In the genomic region with DNA sequence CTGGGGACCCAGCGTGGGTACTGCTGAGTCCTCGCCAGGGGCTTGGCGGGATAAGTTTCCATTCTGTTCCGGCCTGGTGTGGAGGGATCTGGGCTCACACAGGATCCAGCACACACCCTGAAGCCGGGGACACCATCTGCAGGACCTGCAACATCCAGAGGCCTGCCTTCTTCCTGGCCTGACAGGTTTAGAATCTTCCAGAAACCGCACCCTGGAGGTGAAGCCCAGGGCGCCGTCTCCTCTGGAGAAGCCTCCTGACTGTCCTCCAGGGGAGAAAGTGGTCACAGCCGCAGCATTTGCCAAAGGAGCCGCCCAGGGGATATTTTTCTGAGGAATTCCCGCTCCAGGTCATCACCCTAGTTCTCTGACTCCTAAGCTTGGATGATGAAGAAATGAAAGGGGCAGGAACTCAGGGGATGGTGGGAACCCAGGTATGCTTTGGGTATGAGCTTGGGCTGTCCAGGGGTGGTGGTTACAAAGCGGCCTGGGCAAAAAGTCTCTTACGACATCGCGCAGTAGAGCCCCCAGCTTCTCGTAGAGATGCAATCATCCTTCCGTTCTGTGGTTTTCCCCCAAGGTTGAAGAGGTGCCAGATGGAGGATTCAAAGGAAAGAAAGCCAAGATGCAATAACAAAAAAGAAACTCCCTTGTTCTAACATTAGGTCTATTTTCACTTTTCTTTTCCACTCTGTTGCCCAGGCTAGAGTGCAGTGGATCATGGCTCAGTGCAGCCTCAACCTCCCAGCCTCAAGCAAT, we compare ENCODE assay signal across 11 cellular contexts. TPM values are rescaled to one million over a fixed set of nuclear protein-coding genes. Genes with fewer than 3 reads are reported as not detected.
DNase-seq lines count a peak whose midpoint lies in the region; ATAC-seq, FAIRE-seq and TF ChIP-seq lines count a peak whose summit lies in the region.
"Had no signal": no experiment of that assay in that cellular context is flagged by ENCODE, and none has a peak within 500 bp of the region (broad histone marks: within the 10 kb centered on the region; RNA-seq: fewer than 3 reads in every experiment).

No MANE protein-coding gene starts in this region.

- no peak for TF ChIP-seq CTCF in DND-41 (IDR thresholded peaks at IDR 0.05; ENCODE audit: borderline replicate concordance, extremely low read depth, low read length, poor library complexity, severe bottlenecking)
- TF ChIP-seq CTCF in osteoblast (IDR thresholded peaks at IDR 0.05; ENCODE audit: extremely low read depth, low read depth, low read length), result no peak
- no peak for TF ChIP-seq CTCF in suprapubic skin (IDR thresholded peaks at IDR 0.05)

- peaks cover 10% of the 10 kb centered on the region; the same call in 1 of the 2 replicates for H4K20me1 ChIP-seq in DND-41 (ENCODE audit: insufficient read depth, low read length)
- no peaks in the 10 kb centered on the region for H4K20me1 ChIP-seq in osteoblast (ENCODE audit: insufficient read depth, low read length)

- no peaks in the 10 kb centered on the region for H3K27me3 Mint-ChIP-seq in activated T-cell treated with anti-CD3 and anti-CD28 coated beads, Interleukin-2, amount 50 U/mL, for 72 hours (ENCODE audit: low read depth)

- no peak for FAIRE-seq in small intestine (lab: Jason Lieb, UNC)

- H3K4me3 ChIP-seq in DND-41 (ENCODE audit: low read depth in 1 of 2, low read length in 2 of 2) (no peak overlapping the region), osteoblast (ENCODE audit: insufficient read depth, low read length) (no peak overlapping the region), suprapubic skin (no peak overlapping the region), small intestine (ENCODE audit: low read depth in 1 of 2, low read length in 2 of 2) (no peak overlapping the region)
- H3K4me3 ChIP-seq: prostate gland had no signal

- TF ChIP-seq EP300 in suprapubic skin (IDR thresholded peaks at IDR 0.05), result no peak

- no peak for TF ChIP-seq POLR2A in suprapubic skin (IDR thresholded peaks at IDR 0.05)

- H3K9me3 ChIP-seq in DND-41 (ENCODE audit: insufficient read depth, low read length, severe bottlenecking) (no peaks in the 10 kb centered on the region), osteoblast (ENCODE audit: low read depth, low read length) (no peaks in the 10 kb centered on the region), suprapubic skin (no peaks in the 10 kb centered on the region), small intestine (ENCODE audit: control insufficient read depth, low read depth) (no peaks in the 10 kb centered on the region)
- H3K9me3 ChIP-seq: prostate gland had no signal

- no peaks in the 10 kb centered on the region for H3K79me2 ChIP-seq in DND-41 (ENCODE audit: insufficient read depth, low read length)
- H3K79me2 ChIP-seq in osteoblast (ENCODE audit: insufficient read depth, low read length), result no peaks in the 10 kb centered on the region

- H3K4me2 ChIP-seq in DND-41 (ENCODE audit: insufficient read depth, low read length) (peak overlapping the region; percentile 25; the same call in 1 of the 2 replicates), osteoblast (ENCODE audit: insufficient read depth, low read length) (peak overlapping the region; percentile 66)

- H3K4me1 Mint-ChIP-seq in activated T-cell treated with anti-CD3 and anti-CD28 coated beads, Interleukin-2, amount 50 U/mL, for 72 hours (ENCODE audit: low read depth), result peaks cover 21% of the 10 kb centered on the region
- H3K4me1 Mint-ChIP-seq: brain had no signal

- WGBS in suprapubic skin, result 56% methylated on average over 12 of the region's 17 CpGs
- WGBS in small intestine, 3 donors, result 71 to 83% (median 71%) methylated on average over 17 of the region's 17 CpGs

- DNase-seq in DND-41 (peak; percentile 75), H4 (ENCODE audit: low spot score) (peak; percentile 64), osteoblast (ENCODE audit: insufficient read length, low spot score, missing footprints) (peak; percentile 94), suprapubic skin (ENCODE audit: low spot score in 2 of 2) (no peak), small intestine (no peak), iPS-NIHi11 (ENCODE audit: low spot score) (no peak)
- DNase-seq in activated T-cell treated with anti-CD3 and anti-CD28 coated beads, Interleukin-2, amount 50 U/mL, for 72 hours, result peak; percentile 22 to 35
- DNase-seq: stimulated activated naive CD4-positive, alpha-beta T cell treated with Interleukin-2 at 50 U/mL for 16 hours had no signal

- peaks cover 0 to 1% of the 10 kb centered on the region in 2 donors for H3K9me3 Mint-ChIP-seq in activated T-cell treated with anti-CD3 and anti-CD28 coated beads, Interleukin-2, amount 50 U/mL, for 72 hours

- H3K9ac ChIP-seq in DND-41 (ENCODE audit: low read depth, low read length), result no peak overlapping the region

- H3K36me3 Mint-ChIP-seq in activated T-cell treated with anti-CD3 and anti-CD28 coated beads, Interleukin-2, amount 50 U/mL, for 72 hours (ENCODE audit: insufficient read depth in 2 of 2), result no peaks in the 10 kb centered on the region
- H3K36me3 Mint-ChIP-seq: brain had no signal

- peaks cover 20% of the 10 kb centered on the region for H3K4me1 ChIP-seq in DND-41 (ENCODE audit: insufficient read depth, low read length)
- H3K4me1 ChIP-seq in osteoblast (ENCODE audit: insufficient read depth, low read length), result peaks cover 28% of the 10 kb centered on the region
- peaks cover 9% of the 10 kb centered on the region for H3K4me1 ChIP-seq in suprapubic skin
- H3K4me1 ChIP-seq in small intestine (ENCODE audit: control insufficient read depth in 2 of 2, insufficient read depth in 1 of 2, low read depth in 1 of 2, low read length in 1 of 2), result no peaks in the 10 kb centered on the region
- H3K4me1 ChIP-seq: prostate gland had no signal

- peak overlapping the region; percentile 10 to 60 for H3K4me3 Mint-ChIP-seq in activated T-cell treated with anti-CD3 and anti-CD28 coated beads, Interleukin-2, amount 50 U/mL, for 72 hours
- H3K4me3 Mint-ChIP-seq: brain had no signal

- ATAC-seq in DND-41 (ENCODE audit: insufficient read depth, low read depth) (peak; percentile 94), HG03565 (IDR thresholded peaks at IDR 0.05; ENCODE audit: unreplicated experiment) (no peak)
- ATAC-seq in activated T-cell treated with anti-CD3 and anti-CD28 coated beads, Interleukin-2, amount 50 U/mL, for 72 hours (replicated peaks in 1 of 2), result peak; percentile 66 to 74

- H3K36me3 ChIP-seq in DND-41 (ENCODE audit: insufficient read depth, low read length) (no peaks in the 10 kb centered on the region), osteoblast (ENCODE audit: insufficient read depth, low read length) (no peaks in the 10 kb centered on the region), suprapubic skin (no peaks in the 10 kb centered on the region), small intestine (ENCODE audit: control insufficient read depth in 2 of 2, insufficient read depth in 2 of 2, low read length in 2 of 2) (no peaks in the 10 kb centered on the region)
- H3K36me3 ChIP-seq: prostate gland had no signal

- H2AFZ ChIP-seq in DND-41 (ENCODE audit: low read depth, low read length) (no peak overlapping the region), osteoblast (ENCODE audit: low read length) (no peak overlapping the region)

- H3K27me3 ChIP-seq in DND-41 (ENCODE audit: insufficient read depth, low read length, poor library complexity) (peaks cover 1% of the 10 kb centered on the region), osteoblast (ENCODE audit: insufficient read depth, low read length) (peaks cover 7% of the 10 kb centered on the region), suprapubic skin (no peaks in the 10 kb centered on the region), small intestine (ENCODE audit: control insufficient read depth in 2 of 2, insufficient read depth in 2 of 2, low read length in 2 of 2) (no peaks in the 10 kb centered on the region)

- H3K27ac ChIP-seq in DND-41 (ENCODE audit: low read length) (peak overlapping the region; percentile 49; the same call in 1 of the 2 replicates), osteoblast (ENCODE audit: low read depth, low read length) (peak overlapping the region; percentile 66), suprapubic skin (no peak overlapping the region), small intestine (ENCODE audit: low read depth in 1 of 2, low read length in 1 of 2) (peak overlapping the region in 1 of 2 donors; percentile 55)
- H3K27ac ChIP-seq: prostate gland had no signal

- H3K27ac Mint-ChIP-seq in activated T-cell treated with anti-CD3 and anti-CD28 coated beads, Interleukin-2, amount 50 U/mL, for 72 hours, result peak overlapping the region; percentile 52
- H3K27ac Mint-ChIP-seq: brain had no signal

RNA-seq across cellular contexts. Expression of gene CRISPLD2, which starts 9.1 kb away (rescaled TPM):
- 5.7 and 10.3 TPM in 2 replicates for total RNA-seq in H4 (2014; rRNA removed; shearing (Covaris generic))
- under 1 TPM; 0.38 to 0.51 TPM for total RNA-seq in activated T-cell treated with anti-CD3 and anti-CD28 coated beads, Interleukin-2, amount 50 U/mL, for 72 hours
- total RNA-seq in osteoblast (40.2 and 122 TPM in 2 replicates), suprapubic skin (100 to 1,000 TPM in 1 of 4 donors, 10 to 100 TPM in 3; 54.9 to 109 (median 63.4) TPM)
- polyA plus RNA-seq in small intestine, result 10 to 100 TPM in 1 of 3 donors, 1 to 10 TPM in 1, under 1 TPM in 1; 0.89 to 31.4 (median 4.6) TPM

Comparison
In these comparisons a context has a peak if more than half of its experiments do, and no peak if none do; other contexts are left out.
1. DNase-seq: peak in DND-41 (single experiment), H4 (single experiment), activated T-cell treated with anti-CD3 and anti-CD28 coated beads, Interleukin-2, amount 50 U/mL, for 72 hours (2 of 2) and osteoblast (single experiment); none in suprapubic skin (0 of 2), small intestine (single experiment) and iPS-NIHi11 (single experiment).